ENCODE assay signal across 17 cellular contexts in genomic region chr6:162294030-162294429, GRCh38.
"Had no signal": no experiment of that assay in that cellular context is flagged by ENCODE, and none has a peak within 500 bp of the region (broad histone marks: within the 10 kb centered on the region; RNA-seq: fewer than 3 reads in every experiment).

No MANE protein-coding gene starts in this region.

- ATAC-seq: K562 had no signal

- DNase-seq: Kasumi-1, MM.1S, NCI-H1092 treated with DMSO at 0.1 percent for 48 hours, NCI-H1436, NCI-H187, NCI-H2029, NCI-H2081 treated with DMSO at 0.1 percent for 48 hours, NCI-H2171, NCI-H226, NCI-H446, NCI-H510A, NCI-H524 treated with DMSO at 0.1 percent for 48 hours, NCI-H82, RPMI8226, SHP77, SK-N-SH had no signal
